Comparison of ENCODE assay signal across 13 cellular contexts in genomic region chr17:65048441-65048840, GRCh38. TPM values are rescaled to one million over a fixed set of nuclear protein-coding genes. Genes with fewer than 3 reads are reported as not detected.
A peak's percentile ranks its signal among the peaks of the same experiment; 100 is the strongest.
DNase-seq lines count a peak whose midpoint lies in the region; ATAC-seq and TF ChIP-seq lines count a peak whose summit lies in the region.
"Had no signal": no experiment of that assay in that cellular context is flagged by ENCODE, and none has a peak within 500 bp of the region (broad histone marks: within the 10 kb centered on the region; RNA-seq: fewer than 3 reads in every experiment).

No MANE protein-coding gene starts in this region.

- H3K27ac ChIP-seq in suprapubic skin (peak overlapping the region; percentile 38), upper lobe of right lung (no peak overlapping the region)

- WGBS in suprapubic skin: 82% methylated on average over 2 of the region's 2 CpGs

- no peaks in the 10 kb centered on the region for H3K27me3 Mint-ChIP-seq in activated CD4-positive, alpha-beta T cell treated with anti-CD3 and anti-CD28 coated beads for 36 hours
- no peaks in the 10 kb centered on the region for H3K27me3 Mint-ChIP-seq in activated T-helper 2 cell treated with anti-CD3 and anti-CD28 coated beads, Interferon-gamma antibody, Interleukin-2, Interleukin-4, amounts not matched to agents 10 μg/mL and 5 μg/mL and 100 μg/mL, durations not matched to agents 14 hours and 24 hours and 36 hours (ENCODE audit: low read depth)
- no peaks in the 10 kb centered on the region for H3K27me3 Mint-ChIP-seq in mesothelial cell of epicardium (ENCODE audit: low read depth)

- H3K4me3 Mint-ChIP-seq in activated CD4-positive, alpha-beta T cell treated with anti-CD3 and anti-CD28 coated beads for 36 hours: no peak overlapping the region
- no peak overlapping the region for H3K4me3 Mint-ChIP-seq in activated T-helper 2 cell treated with anti-CD3 and anti-CD28 coated beads, Interferon-gamma antibody, Interleukin-2, Interleukin-4, amounts not matched to agents 10 μg/mL and 5 μg/mL and 100 μg/mL, durations not matched to agents 14 hours and 24 hours and 36 hours (ENCODE audit: low read depth)
- no peak overlapping the region for H3K4me3 Mint-ChIP-seq in mesothelial cell of epicardium

- TF ChIP-seq POLR2A in suprapubic skin (IDR thresholded peaks at IDR 0.05): no peak

- H3K36me3 Mint-ChIP-seq in activated CD4-positive, alpha-beta T cell treated with anti-CD3 and anti-CD28 coated beads for 36 hours (ENCODE audit: low read depth): peaks cover 75% of the 10 kb centered on the region
- H3K36me3 Mint-ChIP-seq in activated T-helper 2 cell treated with anti-CD3 and anti-CD28 coated beads, Interferon-gamma antibody, Interleukin-2, Interleukin-4, amounts not matched to agents 10 μg/mL and 5 μg/mL and 100 μg/mL, durations not matched to agents 14 hours and 24 hours and 36 hours (ENCODE audit: low read depth): peaks cover 86% of the 10 kb centered on the region
- peaks cover 42% of the 10 kb centered on the region for H3K36me3 Mint-ChIP-seq in mesothelial cell of epicardium

- POLR2A ChIA-PET in activated CD4-positive, alpha-beta T cell treated with anti-CD3 and anti-CD28 coated beads for 36 hours (lab: Charles Lee): interaction anchor here (1.0 kb wide), 1 partner anchor 13 kb away, joined by 3 read pairs; no protein-coding TSS in a partner anchor

- TF ChIP-seq CTCF in mesothelial cell of epicardium (IDR thresholded peaks at IDR 0.05; ENCODE audit: unreplicated experiment) (no peak), suprapubic skin (IDR thresholded peaks at IDR 0.05) (no peak), upper lobe of right lung (IDR thresholded peaks at IDR 0.05) (no peak)

- DNase-seq in activated CD4-positive, alpha-beta T cell treated with anti-CD3 and anti-CD28 coated beads for 36 hours: no peak
- DNase-seq in activated CD4-positive, alpha-beta T cell treated with anti-CD3 and anti-CD28 coated beads, Interleukin-2, amount 50 U/mL, for 1 hour: no peak
- no peak for DNase-seq in activated T-helper 2 cell treated with anti-CD3 and anti-CD28 coated beads, Interferon-gamma antibody, Interleukin-2, Interleukin-4, amounts not matched to agents 10 μg/mL and 5 μg/mL and 100 μg/mL, durations not matched to agents 14 hours and 24 hours and 36 hours (ENCODE audit: low spot score)
- DNase-seq in mesothelial cell of epicardium (ENCODE audit: low spot score in 2 of 2, unreplicated experiment in 2 of 2): no peak
- no peak for DNase-seq in suprapubic skin (ENCODE audit: low spot score in 2 of 2)
- no peak for DNase-seq in OCI-M1 (lab: John Stamatoyannopoulos, UW)
- no peak for DNase-seq in upper lobe of right lung
- DNase-seq: 8988T; activated CD4-positive, alpha-beta T cell treated with anti-CD3 and anti-CD28 coated beads for 4 hours; dermis blood vessel endothelial cell; SHP77 had no signal

- H3K4me3 ChIP-seq in suprapubic skin (no peak overlapping the region), upper lobe of right lung (no peak overlapping the region)
- H3K4me3 ChIP-seq: lung had no signal

- H3K9me3 ChIP-seq in suprapubic skin (no peaks in the 10 kb centered on the region), upper lobe of right lung (no peaks in the 10 kb centered on the region)

- no peak for ATAC-seq in activated CD4-positive, alpha-beta T cell treated with anti-CD3 and anti-CD28 coated beads for 36 hours
- ATAC-seq in upper lobe of right lung: no peak
- ATAC-seq in HG03175 (IDR thresholded peaks at IDR 0.05; ENCODE audit: unreplicated experiment): no peak

- H3K4me1 Mint-ChIP-seq in activated CD4-positive, alpha-beta T cell treated with anti-CD3 and anti-CD28 coated beads for 36 hours: peaks cover 79% of the 10 kb centered on the region
- H3K4me1 Mint-ChIP-seq in activated T-helper 2 cell treated with anti-CD3 and anti-CD28 coated beads, Interferon-gamma antibody, Interleukin-2, Interleukin-4, amounts not matched to agents 10 μg/mL and 5 μg/mL and 100 μg/mL, durations not matched to agents 14 hours and 24 hours and 36 hours (ENCODE audit: low read depth): peaks cover 60% of the 10 kb centered on the region
- peaks cover 10% of the 10 kb centered on the region for H3K4me1 Mint-ChIP-seq in mesothelial cell of epicardium

- H3K36me3 ChIP-seq in suprapubic skin (peaks cover 36% of the 10 kb centered on the region), upper lobe of right lung (peaks cover 55% of the 10 kb centered on the region)

- intact Hi-C loops in activated CD4-positive, alpha-beta T cell treated with anti-CD3 and anti-CD28 coated beads for 36 hours (cut with DNase I, micrococcal nuclease): no loop called here
- intact Hi-C loops in activated T-helper 2 cell treated with anti-CD3 and anti-CD28 coated beads, Interferon-gamma antibody, Interleukin-2, Interleukin-4, amounts not matched to agents 10 μg/mL and 5 μg/mL and 100 μg/mL, durations not matched to agents 14 hours and 24 hours and 36 hours (cut with micrococcal nuclease): no loop called here
- intact Hi-C loops in upper lobe of right lung (cut with DNase I): no loop called here

- TF ChIP-seq EP300 in suprapubic skin (IDR thresholded peaks at IDR 0.05): no peak

- no peaks in the 10 kb centered on the region for H3K9me3 Mint-ChIP-seq in activated CD4-positive, alpha-beta T cell treated with anti-CD3 and anti-CD28 coated beads for 36 hours (ENCODE audit: low read depth)
- H3K9me3 Mint-ChIP-seq in activated T-helper 2 cell treated with anti-CD3 and anti-CD28 coated beads, Interferon-gamma antibody, Interleukin-2, Interleukin-4, amounts not matched to agents 10 μg/mL and 5 μg/mL and 100 μg/mL, durations not matched to agents 14 hours and 24 hours and 36 hours: no peaks in the 10 kb centered on the region
- no peaks in the 10 kb centered on the region for H3K9me3 Mint-ChIP-seq in mesothelial cell of epicardium

- CTCF ChIA-PET in activated CD4-positive, alpha-beta T cell treated with anti-CD3 and anti-CD28 coated beads for 36 hours (lab: Charles Lee): interaction anchor here (0.9 to 1.4 kb wide), 3 partner anchors 9 to 53 kb away, joined by 3 to 6 read pairs (median 4); no protein-coding TSS in a partner anchor

- peaks cover 62% of the 10 kb centered on the region for H3K4me1 ChIP-seq in suprapubic skin
- peaks cover 62% of the 10 kb centered on the region for H3K4me1 ChIP-seq in upper lobe of right lung

- H3K27me3 ChIP-seq in suprapubic skin (no peaks in the 10 kb centered on the region), upper lobe of right lung (no peaks in the 10 kb centered on the region)

- H3K27ac Mint-ChIP-seq in activated CD4-positive, alpha-beta T cell treated with anti-CD3 and anti-CD28 coated beads for 36 hours: peak overlapping the region; percentile 31
- H3K27ac Mint-ChIP-seq in activated T-helper 2 cell treated with anti-CD3 and anti-CD28 coated beads, Interferon-gamma antibody, Interleukin-2, Interleukin-4, amounts not matched to agents 10 μg/mL and 5 μg/mL and 100 μg/mL, durations not matched to agents 14 hours and 24 hours and 36 hours: peak overlapping the region; percentile 3
- peak overlapping the region; percentile 47 for H3K27ac Mint-ChIP-seq in mesothelial cell of epicardium

RNA-seq across cellular contexts. Expression of gene GNA13, which starts 8.1 kb away (rescaled TPM):
- total RNA-seq in activated CD4-positive, alpha-beta T cell treated with anti-CD3 and anti-CD28 coated beads for 36 hours: 10 to 100 TPM; 45.9 to 47.3 TPM
- total RNA-seq in activated T-helper 2 cell treated with anti-CD3 and anti-CD28 coated beads, Interferon-gamma antibody, Interleukin-2, Interleukin-4, amounts not matched to agents 10 μg/mL and 5 μg/mL and 100 μg/mL, durations not matched to agents 14 hours and 24 hours and 36 hours: 63.8 and 68.7 TPM in 2 replicates
- 36.2 to 37.7 TPM (median 37.7 TPM) in 3 replicates for total RNA-seq in mesothelial cell of epicardium
- 10 to 100 TPM; 36.7 to 45.0 (median 38.6) TPM for total RNA-seq in suprapubic skin
- total RNA-seq in upper lobe of right lung: 51.3 TPM
